In the genomic region with DNA sequence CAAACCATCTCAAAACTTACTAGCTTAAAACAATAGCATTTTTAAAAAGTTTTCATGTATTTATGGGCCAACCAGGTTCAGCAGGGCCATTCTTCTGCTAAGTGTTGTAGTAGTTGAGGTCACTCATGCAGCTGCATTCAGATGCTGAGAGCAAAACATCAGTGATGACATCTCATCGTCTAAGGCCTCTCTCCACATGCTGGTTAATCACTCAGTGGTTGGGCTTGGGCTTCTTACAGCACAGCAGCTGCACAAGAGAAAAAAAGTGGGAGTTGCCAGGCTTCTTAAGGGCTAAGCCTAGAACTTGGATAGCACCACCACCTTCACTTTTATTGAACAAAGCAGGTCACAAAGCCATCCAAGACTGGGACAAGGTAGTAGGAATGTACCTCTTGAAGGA, we compare ENCODE assay signal across 15 cellular contexts.
DNase-seq lines count a peak whose midpoint lies in the region; ATAC-seq and TF ChIP-seq lines count a peak whose summit lies in the region.
"Had no signal": no experiment of that assay in that cellular context is flagged by ENCODE, and none has a peak within 500 bp of the region (broad histone marks: within the 10 kb centered on the region; RNA-seq: fewer than 3 reads in every experiment).

No MANE protein-coding gene starts in this region.

- no peak overlapping the region for H2AFZ ChIP-seq in Karpas-422 (ENCODE audit: low read length)

- intact Hi-C loops in gastrocnemius medialis (cut with DNase I; ENCODE audit: low total_unique reads): no loop called here

- peak; percentile 14 for DNase-seq in AG09319 (ENCODE audit: extremely low read depth, low read depth)
- peak; percentile 85 for DNase-seq in HCEC 1CT
- peak; percentile 34 for DNase-seq in astrocyte of the cerebellum (ENCODE audit: low read depth)
- DNase-seq in kidney tubule cell (ENCODE audit: low spot score): peak; percentile 58
- no peak for DNase-seq in gastrocnemius medialis
- DNase-seq in Karpas-422: no peak
- no peak for DNase-seq in MV-4-11 (lab: John Stamatoyannopoulos, UW)
- DNase-seq: amniotic stem cell; CD8-positive, alpha-beta T cell; effector memory CD8-positive, alpha-beta T cell; NCI-H446 treated with DMSO at 0.1 percent for 48 hours; stimulated activated CD4-positive, alpha-beta T cell treated with anti-CD3 and anti-CD28 coated beads, Interleukin-4, amount 100 ng/mL, for 4 hours had no signal

- in situ Hi-C loops in astrocyte of the cerebellum (cut with HindIII; ENCODE audit: low sequenced_read_pairs) (no loop called here), gastrocnemius medialis (cut with MboI; ENCODE audit: low sequenced_read_pairs in 4 of 4) (no loop called here)

- H3K4me3 ChIP-seq in astrocyte of the cerebellum (ENCODE audit: low read depth, low read length) (no peak overlapping the region), gastrocnemius medialis (no peak overlapping the region), Karpas-422 (ENCODE audit: low read length) (no peak overlapping the region)
- H3K4me3 ChIP-seq: prostate gland had no signal

- no peak for TF ChIP-seq CTCF in AG09319 (IDR thresholded peaks at IDR 0.05; ENCODE audit: low read depth, low read length)
- no peak for TF ChIP-seq CTCF in astrocyte of the cerebellum (IDR thresholded peaks at IDR 0.05; ENCODE audit: low read depth, low read length, missing control alignments)
- TF ChIP-seq CTCF in gastrocnemius medialis (IDR thresholded peaks at IDR 0.05 in 4 of 5, conservative IDR thresholded peaks at IDR 0.05 in 1 of 5): no peak

- no peaks in the 10 kb centered on the region for H3K9me2 ChIP-seq in Karpas-422 (replicated peaks; ENCODE audit: insufficient read depth, low read length)

- no peaks in the 10 kb centered on the region for H3K27me3 ChIP-seq in gastrocnemius medialis
- no peaks in the 10 kb centered on the region for H3K27me3 ChIP-seq in Karpas-422 (ENCODE audit: low read length)

- H4K20me1 ChIP-seq in Karpas-422 (ENCODE audit: insufficient read depth, low read depth, low read length): no peaks in the 10 kb centered on the region

- H3K9me3 ChIP-seq in gastrocnemius medialis: no peaks in the 10 kb centered on the region
- no peaks in the 10 kb centered on the region for H3K9me3 ChIP-seq in Karpas-422 (ENCODE audit: low read length)
- H3K9me3 ChIP-seq: prostate gland had no signal

- H3K79me2 ChIP-seq in Karpas-422 (ENCODE audit: low read length): no peaks in the 10 kb centered on the region

- no peak for TF ChIP-seq POLR2A in gastrocnemius medialis (IDR thresholded peaks at IDR 0.05)

- H3K4me1 ChIP-seq in gastrocnemius medialis: peaks cover under 1 to 1% of the 10 kb centered on the region in 2 donors
- no peaks in the 10 kb centered on the region for H3K4me1 ChIP-seq in Karpas-422 (ENCODE audit: low read length)
- H3K4me1 ChIP-seq: prostate gland had no signal

- ATAC-seq in gastrocnemius medialis (no peak), HG02610 (IDR thresholded peaks at IDR 0.05; ENCODE audit: unreplicated experiment) (no peak)
- ATAC-seq: CD8-positive, alpha-beta T cell; effector memory CD8-positive, alpha-beta T cell had no signal

- H3K27ac ChIP-seq in gastrocnemius medialis: no peak overlapping the region
- no peak overlapping the region for H3K27ac ChIP-seq in Karpas-422 (ENCODE audit: low read length)
- H3K27ac ChIP-seq: prostate gland, VCaP had no signal

- no peaks in the 10 kb centered on the region for H3K36me3 ChIP-seq in gastrocnemius medialis
- no peaks in the 10 kb centered on the region for H3K36me3 ChIP-seq in Karpas-422 (ENCODE audit: insufficient read depth, low read length)
- H3K36me3 ChIP-seq: prostate gland had no signal

- no peak overlapping the region for H3K9ac ChIP-seq in Karpas-422 (ENCODE audit: low read length)

- H3K4me2 ChIP-seq in Karpas-422 (ENCODE audit: low read depth, low read length, poor library complexity, severe bottlenecking): no peak overlapping the region

Comparison
In these comparisons a context has a peak if more than half of its experiments do, and no peak if none do; other contexts are left out.
1. DNase-seq: peak in AG09319 (single experiment), HCEC 1CT (single experiment), astrocyte of the cerebellum (single experiment) and kidney tubule cell (single experiment); none in gastrocnemius medialis (0 of 2), Karpas-422 (single experiment) and MV-4-11 (single experiment).